ENCODE assay signal across 8 cellular contexts in the genomic region with DNA sequence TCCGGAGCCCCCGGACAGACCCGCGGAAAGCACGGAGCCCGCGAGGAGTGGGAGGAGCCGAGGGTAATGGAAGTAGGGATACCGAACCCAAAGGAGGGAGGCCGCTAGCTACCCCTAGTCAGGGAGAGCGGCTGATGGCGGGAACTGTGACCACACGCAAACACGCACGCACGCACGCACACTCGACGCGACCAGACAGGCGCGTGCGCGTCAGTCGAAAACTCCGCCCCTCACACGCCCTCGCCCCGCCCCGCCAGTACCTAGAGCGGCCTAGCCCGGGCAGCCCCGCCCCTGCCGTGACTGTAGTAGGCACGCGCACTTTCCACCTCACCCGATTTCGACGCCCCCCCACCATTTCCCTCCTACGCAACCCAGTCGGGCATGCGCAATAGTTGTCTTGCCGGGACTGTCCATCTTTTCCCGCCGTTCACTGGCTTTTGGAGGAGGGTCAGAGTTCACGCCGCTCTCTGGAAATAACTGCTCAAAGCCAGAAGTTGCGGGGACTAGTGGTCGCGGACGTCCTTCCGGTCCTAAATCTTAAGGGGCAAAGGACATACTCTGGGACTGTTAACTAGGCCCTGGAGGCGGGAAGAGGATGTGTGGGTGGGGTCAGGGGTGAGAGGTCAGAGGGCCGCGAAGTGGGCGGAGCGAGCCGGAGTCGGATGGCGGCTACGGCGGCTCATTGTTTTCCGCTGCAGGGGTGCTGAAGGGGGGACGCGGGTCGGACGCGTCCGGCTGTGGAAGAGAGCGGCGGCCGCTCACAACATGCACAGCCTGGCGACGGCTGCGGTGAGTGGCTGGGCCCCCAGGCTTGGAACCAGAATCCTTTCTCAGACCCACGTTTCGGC.
A peak's percentile ranks its signal among the peaks of the same experiment; 100 is the strongest.
DNase-seq lines count a peak whose midpoint lies in the region; ATAC-seq lines count a peak whose summit lies in the region.

A gene with protein sequence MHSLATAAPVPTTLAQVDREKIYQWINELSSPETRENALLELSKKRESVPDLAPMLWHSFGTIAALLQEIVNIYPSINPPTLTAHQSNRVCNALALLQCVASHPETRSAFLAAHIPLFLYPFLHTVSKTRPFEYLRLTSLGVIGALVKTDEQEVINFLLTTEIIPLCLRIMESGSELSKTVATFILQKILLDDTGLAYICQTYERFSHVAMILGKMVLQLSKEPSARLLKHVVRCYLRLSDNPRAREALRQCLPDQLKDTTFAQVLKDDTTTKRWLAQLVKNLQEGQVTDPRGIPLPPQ (plus strand): TSS at position 650 of the 848 bp plus-strand sequence. CDS start 116 bp downstream, at position 766.
A gene with protein sequence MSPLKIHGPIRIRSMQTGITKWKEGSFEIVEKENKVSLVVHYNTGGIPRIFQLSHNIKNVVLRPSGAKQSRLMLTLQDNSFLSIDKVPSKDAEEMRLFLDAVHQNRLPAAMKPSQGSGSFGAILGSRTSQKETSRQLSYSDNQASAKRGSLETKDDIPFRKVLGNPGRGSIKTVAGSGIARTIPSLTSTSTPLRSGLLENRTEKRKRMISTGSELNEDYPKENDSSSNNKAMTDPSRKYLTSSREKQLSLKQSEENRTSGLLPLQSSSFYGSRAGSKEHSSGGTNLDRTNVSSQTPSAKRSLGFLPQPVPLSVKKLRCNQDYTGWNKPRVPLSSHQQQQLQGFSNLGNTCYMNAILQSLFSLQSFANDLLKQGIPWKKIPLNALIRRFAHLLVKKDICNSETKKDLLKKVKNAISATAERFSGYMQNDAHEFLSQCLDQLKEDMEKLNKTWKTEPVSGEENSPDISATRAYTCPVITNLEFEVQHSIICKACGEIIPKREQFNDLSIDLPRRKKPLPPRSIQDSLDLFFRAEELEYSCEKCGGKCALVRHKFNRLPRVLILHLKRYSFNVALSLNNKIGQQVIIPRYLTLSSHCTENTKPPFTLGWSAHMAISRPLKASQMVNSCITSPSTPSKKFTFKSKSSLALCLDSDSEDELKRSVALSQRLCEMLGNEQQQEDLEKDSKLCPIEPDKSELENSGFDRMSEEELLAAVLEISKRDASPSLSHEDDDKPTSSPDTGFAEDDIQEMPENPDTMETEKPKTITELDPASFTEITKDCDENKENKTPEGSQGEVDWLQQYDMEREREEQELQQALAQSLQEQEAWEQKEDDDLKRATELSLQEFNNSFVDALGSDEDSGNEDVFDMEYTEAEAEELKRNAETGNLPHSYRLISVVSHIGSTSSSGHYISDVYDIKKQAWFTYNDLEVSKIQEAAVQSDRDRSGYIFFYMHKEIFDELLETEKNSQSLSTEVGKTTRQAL (minus strand): TSS at position 162 of the 848 bp plus-strand sequence. CDS start 9,698 bp downstream, outside the sequence.

- ATAC-seq in GM19023 (IDR thresholded peaks at IDR 0.05; ENCODE audit: unreplicated experiment), result peak; percentile 86
- ATAC-seq in HG03280 (IDR thresholded peaks at IDR 0.05; ENCODE audit: unreplicated experiment), result peak; percentile 81

- DNase-seq in AG08396 (ENCODE audit: low spot score), result peak; percentile 98
- peak; percentile 96 for DNase-seq in NCI-H345 treated with DMSO at 0.1 percent for 48 hours (lab: John Stamatoyannopoulos, UW; ENCODE audit: unreplicated experiment)
- DNase-seq in activated CD4-positive, CD25-positive, alpha-beta regulatory T cell (lab: John Stamatoyannopoulos, UW), result peak; percentile 99 to 100 (median 100)
- DNase-seq in central memory CD4-positive, alpha-beta T cell, result peak; percentile 100
- peak; percentile 93 for DNase-seq in inferior parietal cortex (ENCODE audit: extremely low spot score)
- DNase-seq in stimulated activated CD4-positive, alpha-beta T cell treated with anti-CD3 and anti-CD28 coated beads, Interleukin-12 subunit alpha, Interleukin-12 subunit beta, amount 100 ng/mL, for 24 hours (ENCODE audit: low read depth in 2 of 2), result peak; percentile 100

Comparison
In these comparisons a context has a peak if more than half of its experiments do, and no peak if none do; other contexts are left out.
1. Peak in every context shown above with its lines: DNase-seq and ATAC-seq.